ENCODE assay signal across 22 cellular contexts in the genomic region with DNA sequence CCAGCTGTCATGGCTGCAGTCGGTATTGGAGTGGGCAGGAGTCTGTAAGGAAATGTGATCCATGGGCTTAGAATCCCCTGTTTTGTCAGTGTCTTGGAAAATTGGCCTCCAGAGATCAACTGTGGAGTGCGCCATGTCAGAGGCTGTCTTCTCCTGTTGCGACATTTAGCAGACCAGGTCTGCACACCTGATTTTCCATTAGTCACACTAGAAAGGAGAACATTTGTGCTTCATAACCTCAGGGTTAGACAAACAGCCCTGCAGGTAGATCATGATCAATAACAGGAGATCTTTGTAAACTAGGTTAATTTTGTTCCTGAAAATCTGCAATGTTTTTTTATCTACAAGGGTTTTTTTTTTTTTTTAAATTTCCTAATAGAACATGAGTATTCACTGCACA. TPM values are rescaled to one million over a fixed set of nuclear protein-coding genes. Genes with fewer than 3 reads are reported as not detected.
DNase-seq lines count a peak whose midpoint lies in the region; ATAC-seq and TF ChIP-seq lines count a peak whose summit lies in the region.
"Had no signal": no experiment of that assay in that cellular context is flagged by ENCODE, and none has a peak within 500 bp of the region (broad histone marks: within the 10 kb centered on the region; RNA-seq: fewer than 3 reads in every experiment).

No MANE protein-coding gene starts in this region.

- no peaks in the 10 kb centered on the region for H3K27me3 ChIP-seq in right lobe of liver
- H3K27me3 ChIP-seq: SJCRH30 had no signal

- peak overlapping the region in 2 of 3 donors; percentile 37 to 47 for H3K27ac ChIP-seq in right lobe of liver
- H3K27ac ChIP-seq: C4-2B, PC-9, SJCRH30 had no signal

- no peaks in the 10 kb centered on the region for H3K9me3 ChIP-seq in right lobe of liver
- H3K9me3 ChIP-seq: Caco-2, HAP-1, SJCRH30 had no signal

- no peak for TF ChIP-seq POLR2A in right lobe of liver (IDR thresholded peaks at IDR 0.05)

- H3K36me3 ChIP-seq in right lobe of liver, result no peaks in the 10 kb centered on the region
- H3K36me3 ChIP-seq: HAP-1, SJCRH30 had no signal

- H3K4me1 ChIP-seq in right lobe of liver, result peaks cover 0 to 16% (median 3%) of the 10 kb centered on the region in 4 donors
- H3K4me1 ChIP-seq: Caco-2, HAP-1, SJCRH30 had no signal

- intact Hi-C loops in right lobe of liver (cut with DNase I), result no loop called here

- DNase-seq in ELF-1 (ENCODE audit: low read depth, low spot score) (peak; percentile 34), NCI-H69 (lab: John Stamatoyannopoulos, UW) (peak; percentile 67), right lobe of liver (peak in 2 of 3 donors; percentile 41 to 52), ureter (ENCODE audit: low spot score) (peak; percentile 27), HPDE6-E6E7 (ENCODE audit: extremely low spot score) (no peak), NCI-H2196 treated with DMSO at 0.1 percent for 48 hours (lab: John Stamatoyannopoulos, UW; ENCODE audit: unreplicated experiment) (no peak), inferior parietal cortex (ENCODE audit: extremely low spot score) (no peak)
- DNase-seq: Caco-2, HFFc6, NCI-H1092, NCI-H1436 treated with DMSO at 0.1 percent for 48 hours, NCI-H187 treated with DMSO at 0.1 percent for 48 hours, NCI-H2171 treated with DMSO at 0.1 percent for 48 hours, NCI-H774, PC-9, SJCRH30 had no signal

- no CpG with 5 or more reads among the region's 3 CpGs for WGBS in right lobe of liver (ENCODE audit: insufficient coverage, low coverage, low lambda C conversion rate, missing lambda C conversion rate)

- ATAC-seq in right lobe of liver, result peak; percentile 93 to 98 (median 95)
- ATAC-seq: CD8-positive, alpha-beta T cell; GM23338; Right ventricle myocardium inferior; SK-N-SH treated with all-trans-retinoic acid at 6 μM for 48 hours had no signal

- no peak for TF ChIP-seq CTCF in right lobe of liver (IDR thresholded peaks at IDR 0.05)

- H3K4me3 ChIP-seq in right lobe of liver, result no peak overlapping the region
- H3K4me3 ChIP-seq: GM23338, HAP-1, PC-9, SJCRH30 had no signal

RNA-seq across cellular contexts. Expression of a gene that starts 28.0 kb away (rescaled TPM):
- total RNA-seq in right lobe of liver, result 10 to 100 TPM; 10.6 to 66.4 (median 18.7) TPM
- 39.7 TPM for total RNA-seq in ureter
- total RNA-seq: HFFc6 had no signal

Comparison
In these comparisons a context has a peak if more than half of its experiments do, and no peak if none do; other contexts are left out.
1. DNase-seq: peak in ELF-1 (single experiment), NCI-H69 (single experiment), right lobe of liver (2 of 3) and ureter (single experiment); none in HPDE6-E6E7 (single experiment), NCI-H2196 treated with DMSO at 0.1 percent for 48 hours (single experiment) and inferior parietal cortex (single experiment).